In the genomic region with DNA sequence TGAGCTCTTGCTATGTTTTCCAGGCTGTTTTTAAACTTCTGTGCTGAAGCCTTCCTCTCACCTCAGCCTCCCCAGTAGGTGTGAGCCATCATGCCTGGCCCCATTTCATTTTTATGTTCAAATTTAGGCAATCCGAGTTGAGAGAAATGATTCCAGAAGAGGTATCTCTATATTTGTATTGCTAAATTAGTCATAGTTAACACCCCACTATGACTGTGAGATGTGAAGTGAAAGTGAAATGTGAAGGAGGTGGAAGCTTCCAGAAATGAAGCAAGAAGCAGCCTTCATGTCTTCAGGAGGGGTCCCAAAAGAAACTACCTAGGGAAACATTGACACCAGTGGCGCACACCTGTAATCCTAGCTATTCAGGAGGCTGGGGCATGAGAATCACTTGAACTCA, we compare ENCODE assay signal across 1 cellular context.
TF ChIP-seq lines count a peak whose summit lies in the region.

No MANE protein-coding gene starts in this region.

TF ChIP-seq in GM12878, 131 proteins besides CTCF, POLR2A, EP300 and RAD21 (continued from another document):
- TF ChIP-seq ZBTB40 (IDR thresholded peaks at IDR 0.05; ENCODE audit: borderline replicate concordance) (no peak), SMAD1 (IDR thresholded peaks at IDR 0.05; ENCODE audit: low read depth, partially characterized antibody) (no peak), SP1 (IDR thresholded peaks at IDR 0.05; ENCODE audit: low read depth, low read length) (no peak), RFX5 (IDR thresholded peaks at IDR 0.05; ENCODE audit: low read depth, low read length) (no peak), LARP7 (IDR thresholded peaks at IDR 0.05) (no peak), STAT3 (IDR thresholded peaks at IDR 0.05; ENCODE audit: low read depth, low read length) (no peak), ZBTB4 (CRISPR knock-in tag; IDR thresholded peaks at IDR 0.05) (no peak), MTA2 (IDR thresholded peaks at IDR 0.05; ENCODE audit: low read depth) (peak; percentile 60), ZNF24 (IDR thresholded peaks at IDR 0.05) (0 out of 2 replicates have a peak, but pooled peaks have one; percentile 17), JUNB (IDR thresholded peaks at IDR 0.05) (peak; percentile 62), SUPT20H (IDR thresholded peaks at IDR 0.05; ENCODE audit: borderline replicate concordance, control insufficient read depth, low read depth, low read length) (no peak), TCF12 (IDR thresholded peaks at IDR 0.05; ENCODE audit: low read depth, low read length) (no peak), EGR1 (IDR thresholded peaks at IDR 0.05; ENCODE audit: borderline replicate concordance in 1 of 2, low read depth in 2 of 2, low read length in 2 of 2) (no peak), BACH1 (IDR thresholded peaks at IDR 0.05; ENCODE audit: borderline replicate concordance) (no peak), HSF1 (IDR thresholded peaks at IDR 0.05; ENCODE audit: low read depth, low read length) (peak; percentile 85; the same call in 1 of the 2 replicates), DPF2 (IDR thresholded peaks at IDR 0.05) (peak; percentile 47), RELB (IDR thresholded peaks at IDR 0.05; ENCODE audit: low read depth) (peak; percentile 25; the same call in 1 of the 2 replicates), MEF2A (IDR thresholded peaks at IDR 0.05; ENCODE audit: insufficient read depth, low read depth, low read length) (peak; percentile 65; the same call in 1 of the 2 replicates), MEF2B (IDR thresholded peaks at IDR 0.05; ENCODE audit: partially characterized antibody, poor library complexity, severe bottlenecking) (peak; percentile 30), CHD2 (IDR thresholded peaks at IDR 0.05; ENCODE audit: borderline replicate concordance, low read depth, low read length) (no peak), NR2F1 (conservative IDR thresholded peaks at IDR 0.05) (no peak), IKZF2 (IDR thresholded peaks at IDR 0.05) (peak; percentile 56 to 73; a peak in 3 of 4 replicates), SREBF1 (IDR thresholded peaks at IDR 0.05; ENCODE audit: low read length) (no peak), NFIC (IDR thresholded peaks at IDR 0.05; ENCODE audit: low read depth, low read length) (0 out of 2 replicates have a peak, but pooled peaks have one; percentile 29), IRF4 (IDR thresholded peaks at IDR 0.05; ENCODE audit: low read depth, low read length) (peak; percentile 15; the same call in 1 of the 2 replicates), ELK1 (IDR thresholded peaks at IDR 0.05; ENCODE audit: low read depth, low read length) (no peak), TBL1XR1 (IDR thresholded peaks at IDR 0.05; ENCODE audit: low read depth, low read length) (no peak), TCF7 (IDR thresholded peaks at IDR 0.05; ENCODE audit: borderline replicate concordance) (no peak)
- TF ChIP-seq, protein P1, sequence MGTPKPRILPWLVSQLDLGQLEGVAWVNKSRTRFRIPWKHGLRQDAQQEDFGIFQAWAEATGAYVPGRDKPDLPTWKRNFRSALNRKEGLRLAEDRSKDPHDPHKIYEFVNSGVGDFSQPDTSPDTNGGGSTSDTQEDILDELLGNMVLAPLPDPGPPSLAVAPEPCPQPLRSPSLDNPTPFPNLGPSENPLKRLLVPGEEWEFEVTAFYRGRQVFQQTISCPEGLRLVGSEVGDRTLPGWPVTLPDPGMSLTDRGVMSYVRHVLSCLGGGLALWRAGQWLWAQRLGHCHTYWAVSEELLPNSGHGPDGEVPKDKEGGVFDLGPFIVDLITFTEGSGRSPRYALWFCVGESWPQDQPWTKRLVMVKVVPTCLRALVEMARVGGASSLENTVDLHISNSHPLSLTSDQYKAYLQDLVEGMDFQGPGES (IDR thresholded peaks at IDR 0.05), result no peak
